8 cellular contexts compared by ENCODE assay signal in genomic region chr16:19696961-19697360, GRCh38. TPM values are rescaled to one million over a fixed set of nuclear protein-coding genes. Genes with fewer than 3 reads are reported as not detected.
DNase-seq lines count a peak whose midpoint lies in the region; ATAC-seq and TF ChIP-seq lines count a peak whose summit lies in the region.

No MANE protein-coding gene starts in this region.

- no peak for TF ChIP-seq CTCF in type B pancreatic cell (conservative IDR thresholded peaks at IDR 0.05)

- H2BK120ac ChIP-seq in neuronal stem cell (ENCODE audit: low read depth, low read length) = no peak overlapping the region

- H3K9me3 ChIP-seq in CD4-positive, CD25-positive, alpha-beta regulatory T cell (ENCODE audit: control insufficient read depth in 2 of 2, low read length in 2 of 2) = no peaks in the 10 kb centered on the region
- H3K9me3 ChIP-seq in neuronal stem cell (replicated peaks in 1 of 2; ENCODE audit: control insufficient read depth in 2 of 2, insufficient read depth in 1 of 2, low read depth in 1 of 2, low read length in 2 of 2) = peaks cover 0 to 4% of the 10 kb centered on the region in 2 donors

- H3K9ac ChIP-seq in neuronal stem cell (ENCODE audit: low read depth, low read length, poor library complexity) = no peak overlapping the region

- H2AFZ ChIP-seq in neuronal stem cell (ENCODE audit: low read length) = no peak overlapping the region

- H2AK5ac ChIP-seq in neuronal stem cell (ENCODE audit: low read depth, low read length) = no peak overlapping the region

- H2BK12ac ChIP-seq in neuronal stem cell (ENCODE audit: low read length) = no peak overlapping the region

- no peak overlapping the region for H4K91ac ChIP-seq in neuronal stem cell (ENCODE audit: low read depth, low read length, poor library complexity)

- peaks cover 27% of the 10 kb centered on the region for H3K4me1 ChIP-seq in CD4-positive, CD25-positive, alpha-beta regulatory T cell (ENCODE audit: control insufficient read depth, insufficient read depth, low read length, poor library complexity, severe bottlenecking)
- H3K4me1 ChIP-seq in neuronal stem cell (ENCODE audit: control insufficient read depth in 2 of 2, insufficient read depth in 1 of 2, low read depth in 1 of 2, low read length in 2 of 2) = no peaks in the 10 kb centered on the region

- H2BK5ac ChIP-seq in neuronal stem cell (ENCODE audit: low read length) = no peak overlapping the region

- H4K8ac ChIP-seq in neuronal stem cell (ENCODE audit: low read depth, low read length) = no peak overlapping the region

- H3K36me3 Mint-ChIP-seq in CD4-positive, CD25-positive, alpha-beta regulatory T cell = peaks cover 39% of the 10 kb centered on the region
- peaks cover 21% of the 10 kb centered on the region for H3K36me3 Mint-ChIP-seq in type B pancreatic cell

- H3K27ac Mint-ChIP-seq in CD4-positive, CD25-positive, alpha-beta regulatory T cell = peak overlapping the region; percentile 79 to 91 (median 90)
- no peak overlapping the region for H3K27ac Mint-ChIP-seq in type B pancreatic cell

- H3K4me3 Mint-ChIP-seq in CD4-positive, CD25-positive, alpha-beta regulatory T cell = peak overlapping the region in 2 of 4 donors; percentile 57 to 63
- no peak overlapping the region for H3K4me3 Mint-ChIP-seq in type B pancreatic cell

- H3K4me3 ChIP-seq in CD4-positive, CD25-positive, alpha-beta regulatory T cell (ENCODE audit: low read depth, low read length) = no peak overlapping the region
- no peak overlapping the region for H3K4me3 ChIP-seq in neuronal stem cell (ENCODE audit: low read length in 2 of 2)

- no peak overlapping the region for H3K4ac ChIP-seq in neuronal stem cell (ENCODE audit: low read length)

- peaks cover 0 to 2% (median 0%) of the 10 kb centered on the region in 7 donors for H3K9me3 Mint-ChIP-seq in CD4-positive, CD25-positive, alpha-beta regulatory T cell
- no peaks in the 10 kb centered on the region for H3K9me3 Mint-ChIP-seq in type B pancreatic cell

- no peak overlapping the region for H3K18ac ChIP-seq in neuronal stem cell (ENCODE audit: low read length)

- H3K4me2 ChIP-seq in neuronal stem cell (ENCODE audit: insufficient read depth, low read length, poor library complexity, severe bottlenecking) = no peak overlapping the region

- peak overlapping the region; percentile 16 for H3K23ac ChIP-seq in neuronal stem cell (ENCODE audit: low read depth, low read length, poor library complexity)

- no peaks in the 10 kb centered on the region for H3K27me3 ChIP-seq in CD4-positive, CD25-positive, alpha-beta regulatory T cell (ENCODE audit: control insufficient read depth, insufficient read depth, low read length)
- H3K27me3 ChIP-seq in neuronal stem cell (ENCODE audit: control insufficient read depth in 3 of 3, insufficient read depth in 3 of 3, low read depth in 1 of 3, low read length in 3 of 3) = no peaks in the 10 kb centered on the region

- peaks cover 4% of the 10 kb centered on the region for H3K79me1 ChIP-seq in neuronal stem cell (ENCODE audit: low read depth, low read length)

- H3K36me3 ChIP-seq in CD4-positive, CD25-positive, alpha-beta regulatory T cell (ENCODE audit: control insufficient read depth, insufficient read depth, low read length) = peaks cover 30% of the 10 kb centered on the region
- peaks cover 25 to 84% of the 10 kb centered on the region in 2 donors for H3K36me3 ChIP-seq in neuronal stem cell (replicated peaks in 1 of 2; ENCODE audit: control insufficient read depth in 2 of 2, insufficient read depth in 2 of 2, low read length in 2 of 2)

- H3K4me1 Mint-ChIP-seq in CD4-positive, CD25-positive, alpha-beta regulatory T cell = peaks cover 13 to 40% (median 19%) of the 10 kb centered on the region in 4 donors
- peaks cover 14% of the 10 kb centered on the region for H3K4me1 Mint-ChIP-seq in type B pancreatic cell (ENCODE audit: unreplicated experiment)

- no peak overlapping the region for H3K27ac ChIP-seq in CD4-positive, CD25-positive, alpha-beta regulatory T cell (ENCODE audit: insufficient read depth, low read length, poor library complexity, severe bottlenecking)
- no peak overlapping the region for H3K27ac ChIP-seq in neuronal stem cell (replicated peaks; ENCODE audit: low read length)

- no peak for ATAC-seq in CD4-positive, CD25-positive, alpha-beta regulatory T cell (ENCODE audit: low read depth in 2 of 2)
- no peak for ATAC-seq in GM18517 (IDR thresholded peaks at IDR 0.05; ENCODE audit: unreplicated experiment)
- no peak for ATAC-seq in HG03097 (IDR thresholded peaks at IDR 0.05; ENCODE audit: low FRiP score, unreplicated experiment)

- no peak overlapping the region for H3K14ac ChIP-seq in neuronal stem cell (ENCODE audit: low read length)

- no peak overlapping the region for H2BK15ac ChIP-seq in neuronal stem cell (ENCODE audit: low read length)

- no peak for DNase-seq in CD4-positive, CD25-positive, alpha-beta regulatory T cell
- DNase-seq in NCI-H1417 (lab: John Stamatoyannopoulos, UW) = peak in 2 of 3 experiments; percentile 69 to 91
- DNase-seq in cerebellar cortex (ENCODE audit: low spot score) = peak; percentile 43
- DNase-seq in neuronal stem cell (ENCODE audit: low spot score) = no peak
- DNase-seq in type B pancreatic cell (ENCODE audit: extremely low spot score, unreplicated experiment) = no peak
- DNase-seq in globus pallidus (ENCODE audit: low spot score) = no peak

- no CpG with 5 or more reads among the region's 15 CpGs for WGBS in neuronal stem cell (ENCODE audit: extremely low coverage in 2 of 2, insufficient read length in 2 of 2, insufficient replicate concordance in 1 of 2), 2 donors

- no peaks in the 10 kb centered on the region for H3K27me3 Mint-ChIP-seq in CD4-positive, CD25-positive, alpha-beta regulatory T cell
- no peaks in the 10 kb centered on the region for H3K27me3 Mint-ChIP-seq in type B pancreatic cell

RNA-seq across cellular contexts. Expression of gene KNOP1, which starts 21.1 kb away (rescaled TPM):
- total RNA-seq in CD4-positive, CD25-positive, alpha-beta regulatory T cell = 3.2 TPM
- 1 to 10 TPM; 3.1 to 6.8 (median 6.6) TPM for polyA plus RNA-seq in CD4-positive, CD25-positive, alpha-beta regulatory T cell
- 124 TPM for polyA plus RNA-seq in neuronal stem cell (2013, experiment 1 of 2)
- polyA plus RNA-seq in neuronal stem cell (2013, experiment 2 of 2) = 117 TPM
- total RNA-seq in type B pancreatic cell (ENCODE audit: low replicate concordance) = 44.1 and 54.9 TPM in 2 replicates

RNA-seq across cellular contexts. Expression of gene IQCK, which starts 21.1 kb away (rescaled TPM):
- total RNA-seq in CD4-positive, CD25-positive, alpha-beta regulatory T cell = 1.7 TPM
- polyA plus RNA-seq in CD4-positive, CD25-positive, alpha-beta regulatory T cell = 1 to 10 TPM in 3 of 4 donors, under 1 TPM in 1; 0.23 to 1.8 (median 1.6) TPM
- 18.9 TPM for polyA plus RNA-seq in neuronal stem cell (2013, experiment 1 of 2)
- polyA plus RNA-seq in neuronal stem cell (2013, experiment 2 of 2) = 19.1 TPM
- 11.8 and 23.0 TPM in 2 replicates for total RNA-seq in type B pancreatic cell (ENCODE audit: low replicate concordance)

Comparison
In these comparisons a context has a peak if more than half of its experiments do, and no peak if none do; other contexts are left out.
1. DNase-seq: peak in NCI-H1417 (2 of 3) and cerebellar cortex (single experiment); none in CD4-positive, CD25-positive, alpha-beta regulatory T cell (0 of 3), neuronal stem cell (single experiment), type B pancreatic cell (single experiment) and globus pallidus (single experiment).
2. RNA of gene KNOP1, which starts 21.1 kb away (total RNA-seq): 44.1 to 54.9 TPM in type B pancreatic cell; 3.2 TPM in CD4-positive, CD25-positive, alpha-beta regulatory T cell (single experiment); every median in the first group is over 10 times any median in the second.